9 cellular contexts compared by ENCODE assay signal in the genomic region with DNA sequence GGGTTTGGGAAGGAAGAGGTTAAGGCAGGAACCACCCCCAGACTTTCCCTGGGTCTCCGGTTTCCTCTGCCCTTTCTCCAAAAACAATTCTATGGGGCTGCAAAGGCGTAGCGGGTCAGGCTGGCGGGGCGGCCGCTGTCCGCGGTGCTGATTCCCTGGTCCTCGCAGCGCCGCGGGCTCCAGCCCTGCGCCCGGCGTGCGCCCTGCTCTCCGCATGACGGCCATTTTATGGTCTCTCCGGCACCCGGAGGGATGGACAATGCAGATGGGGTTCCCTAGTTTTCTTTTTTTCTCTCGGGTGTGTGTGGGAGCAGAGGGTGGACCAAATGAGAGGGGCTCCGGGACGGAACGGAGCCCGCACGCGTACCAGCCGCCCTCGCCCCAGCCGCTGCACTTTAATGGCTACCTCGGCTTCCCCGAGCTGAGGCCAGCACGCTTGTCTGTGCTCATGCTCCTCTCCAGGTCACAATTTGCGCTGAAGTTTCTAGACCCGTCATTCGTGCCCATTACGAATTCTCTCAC. TPM values are rescaled to one million over a fixed set of nuclear protein-coding genes. Genes with fewer than 3 reads are reported as not detected.
A peak's percentile ranks its signal among the peaks of the same experiment; 100 is the strongest.
DNase-seq lines count a peak whose midpoint lies in the region; ATAC-seq and TF ChIP-seq lines count a peak whose summit lies in the region.
"Had no signal": no experiment of that assay in that cellular context is flagged by ENCODE, and none has a peak within 500 bp of the region (broad histone marks: within the 10 kb centered on the region; RNA-seq: fewer than 3 reads in every experiment).

No MANE protein-coding gene starts in this region.

- H3K4me1 ChIP-seq in RWPE2 (ENCODE audit: insufficient read depth, poor library complexity, severe bottlenecking), result no peaks in the 10 kb centered on the region

- no peak overlapping the region for H3K27ac Mint-ChIP-seq in osteocyte (ENCODE audit: unreplicated experiment)
- no peak overlapping the region for H3K27ac Mint-ChIP-seq in stimulated activated memory B cell treated with anti-CD40 and anti-IgM and Interleukin-4, amounts not matched to agents 10 μg/mL and 1 μg/mL and 100 μg/mL, for 72 hours

- DNase-seq in NCI-H2081 (lab: John Stamatoyannopoulos, UW), result peak; percentile 43 to 68
- no peak for DNase-seq in NCI-H2081 treated with DMSO at 0.1 percent for 48 hours (lab: John Stamatoyannopoulos, UW)
- DNase-seq in RWPE2 (ENCODE audit: low spot score), result no peak
- peak; percentile 24 to 70 for DNase-seq in foreskin fibroblast
- peak; percentile 87 for DNase-seq in osteocyte (ENCODE audit: extremely low spot score, unreplicated experiment)
- DNase-seq in NK-92 (lab: John Stamatoyannopoulos, UW; ENCODE audit: unreplicated experiment), result no peak
- DNase-seq in effector CD8-positive, alpha-beta T cell (lab: John Stamatoyannopoulos, UW), result no peak

- H3K4me3 Mint-ChIP-seq in osteocyte (ENCODE audit: unreplicated experiment), result no peak overlapping the region
- H3K4me3 Mint-ChIP-seq in stimulated activated memory B cell treated with anti-CD40 and anti-IgM and Interleukin-4, amounts not matched to agents 10 μg/mL and 1 μg/mL and 100 μg/mL, for 72 hours, result no peak overlapping the region

- 0 out of 3 replicates have a peak, but pooled peaks have one; percentile 44 for ATAC-seq in RWPE2 (ENCODE audit: low read depth)
- ATAC-seq in stimulated activated memory B cell treated with anti-CD40 and anti-IgM and Interleukin-4, amounts not matched to agents 10 μg/mL and 1 μg/mL and 100 μg/mL, for 72 hours, result no peak

- TF ChIP-seq CTCF in RWPE2 (IDR thresholded peaks at IDR 0.05; ENCODE audit: poor library complexity, severe bottlenecking) (no peak), foreskin fibroblast (IDR thresholded peaks at IDR 0.05; ENCODE audit: low read depth, low read length) (no peak), osteocyte (IDR thresholded peaks at IDR 0.05) (no peak)

- peaks cover 7% of the 10 kb centered on the region for H3K4me1 Mint-ChIP-seq in osteocyte (ENCODE audit: unreplicated experiment)
- H3K4me1 Mint-ChIP-seq in stimulated activated memory B cell treated with anti-CD40 and anti-IgM and Interleukin-4, amounts not matched to agents 10 μg/mL and 1 μg/mL and 100 μg/mL, for 72 hours, result no peaks in the 10 kb centered on the region

- H3K4me3 ChIP-seq in RWPE2 (ENCODE audit: severe bottlenecking) (no peak overlapping the region), foreskin fibroblast (ENCODE audit: low read depth in 1 of 2, low read length in 2 of 2) (no peak overlapping the region)

- H3K27me3 ChIP-seq in RWPE2 (ENCODE audit: insufficient read depth, poor library complexity, severe bottlenecking), result peaks cover 58% of the 10 kb centered on the region

- no peaks in the 10 kb centered on the region for H3K9me3 ChIP-seq in RWPE2 (ENCODE audit: severe bottlenecking)

- peaks cover 47% of the 10 kb centered on the region for H3K27me3 Mint-ChIP-seq in osteocyte (ENCODE audit: unreplicated experiment)
- peaks cover 76% of the 10 kb centered on the region for H3K27me3 Mint-ChIP-seq in stimulated activated memory B cell treated with anti-CD40 and anti-IgM and Interleukin-4, amounts not matched to agents 10 μg/mL and 1 μg/mL and 100 μg/mL, for 72 hours

- no peaks in the 10 kb centered on the region for H3K36me3 ChIP-seq in RWPE2 (ENCODE audit: low read depth)

- H3K27ac ChIP-seq in RWPE2 (ENCODE audit: poor library complexity, severe bottlenecking), result no peak overlapping the region

- H3K36me3 Mint-ChIP-seq in osteocyte (ENCODE audit: unreplicated experiment), result no peaks in the 10 kb centered on the region
- H3K36me3 Mint-ChIP-seq in stimulated activated memory B cell treated with anti-CD40 and anti-IgM and Interleukin-4, amounts not matched to agents 10 μg/mL and 1 μg/mL and 100 μg/mL, for 72 hours, result peaks cover 5% of the 10 kb centered on the region

- H3K9me3 Mint-ChIP-seq in osteocyte (ENCODE audit: unreplicated experiment), result no peaks in the 10 kb centered on the region
- H3K9me3 Mint-ChIP-seq in stimulated activated memory B cell treated with anti-CD40 and anti-IgM and Interleukin-4, amounts not matched to agents 10 μg/mL and 1 μg/mL and 100 μg/mL, for 72 hours, result peaks cover 5% of the 10 kb centered on the region

RNA-seq across cellular contexts. Expression of a gene that starts 1.6 kb away (rescaled TPM):
- not detected in 2 replicates for total RNA-seq in osteocyte
- total RNA-seq: NCI-H460 had no signal

Comparison
In these comparisons a context has a peak if more than half of its experiments do, and no peak if none do; other contexts are left out.
1. DNase-seq: peak in NCI-H2081 (2 of 2), foreskin fibroblast (2 of 2) and osteocyte (single experiment); none in NCI-H2081 treated with DMSO at 0.1 percent for 48 hours (single experiment), RWPE2 (single experiment), NK-92 (single experiment) and effector CD8-positive, alpha-beta T cell (single experiment).